Comparison of ENCODE assay signal across 27 cellular contexts in the genomic region with DNA sequence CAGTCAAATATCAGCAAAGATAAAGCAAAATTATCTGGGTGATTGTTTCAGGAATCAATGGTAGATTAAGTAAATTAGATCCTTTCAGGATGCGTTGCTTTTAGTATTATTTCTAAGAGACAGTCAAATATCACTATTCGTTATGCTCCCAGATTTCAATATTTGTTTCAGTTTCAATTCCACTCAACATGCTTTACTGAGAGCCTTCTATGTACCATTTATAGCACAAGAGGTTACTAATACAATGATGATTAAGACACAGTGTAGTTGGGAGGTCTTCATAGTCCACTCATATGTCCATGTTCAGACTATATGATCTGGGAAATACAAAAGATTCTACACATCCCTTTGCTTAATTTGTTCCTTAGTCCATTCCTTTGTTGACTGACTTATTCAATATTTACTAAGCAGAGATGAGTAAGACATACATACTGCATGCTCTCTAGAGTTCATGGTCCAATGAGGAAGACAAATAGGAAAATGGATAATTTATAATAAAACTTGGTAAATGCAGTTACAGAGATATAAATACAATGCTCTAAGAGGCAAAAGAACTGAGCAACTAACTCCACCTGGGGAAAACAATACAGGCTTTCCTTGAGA.
"Had no signal": no experiment of that assay in that cellular context is flagged by ENCODE, and none has a peak within 500 bp of the region (broad histone marks: within the 10 kb centered on the region; RNA-seq: fewer than 3 reads in every experiment).

No MANE protein-coding gene starts in this region.

- H3K27ac ChIP-seq: ascending aorta, KMS-11, Peyer's patch, SJSA1 had no signal

- H3K9me3 ChIP-seq: ascending aorta, Peyer's patch, SJSA1, SK-N-SH had no signal

- H3K4me3 ChIP-seq: ascending aorta, Peyer's patch, SJSA1 had no signal

- FAIRE-seq: TTC549 had no signal

- H3K27me3 ChIP-seq: ascending aorta, Peyer's patch, SJSA1 had no signal

- H3K4me1 ChIP-seq: ascending aorta, Peyer's patch had no signal

- H3K4me2 ChIP-seq: KMS-11, SK-N-SH had no signal

- H3K9ac ChIP-seq: KMS-11, SK-N-SH had no signal

- H3K36me3 ChIP-seq: ascending aorta, Peyer's patch, SJSA1 had no signal

- ATAC-seq: activated CD4-positive, alpha-beta T cell treated with anti-CD3 and anti-CD28 coated beads for 36 hours; activated CD8-positive, alpha-beta T cell treated with anti-CD3 and anti-CD28 coated beads, Interleukin-2, amount 10 ng/mL, durations not matched to agents 7 days and 5 days had no signal

- DNase-seq: activated CD4-positive, alpha-beta T cell treated with anti-CD3 and anti-CD28 coated beads for 36 hours; activated CD4-positive, alpha-beta T cell treated with anti-CD3 and anti-CD28 coated beads, Interleukin-2, amount 10 ng/mL, durations not matched to agents 7 days and 5 days; activated CD4-positive, alpha-beta T cell treated with anti-CD3 and anti-CD28 coated beads, Interleukin-2, amount 50 U/mL, for 48 hours; activated CD8-positive, alpha-beta T cell treated with anti-CD3 and anti-CD28 coated beads, Interleukin-2, amount 10 ng/mL, durations not matched to agents 7 days and 5 days; activated gamma-delta T cell; activated naive CD4-positive, alpha-beta T cell treated with Interleukin-2 at 50 U/mL for 16 hours; activated naive CD8-positive, alpha-beta T cell treated with anti-CD3 and anti-CD28 coated beads, Interleukin-2, amount 10 ng/mL, durations not matched to agents 7 days and 5 days; activated T-cell treated with anti-CD3 and anti-CD28 coated beads, Interleukin-2, amount 50 U/mL, for 24 hours; amygdala; cerebellar nuclear complex; NCI-H1105; NCI-H1417 treated with DMSO at 0.1 percent for 48 hours; NCI-H187 treated with DMSO at 0.1 percent for 48 hours; NCI-H2081 treated with DMSO at 0.1 percent for 48 hours; NCI-H226; NCI-H446 treated with DMSO at 0.1 percent for 48 hours; NCI-H524; NCI-H69; NCI-H82; Peyer's patch; RPMI8226; SHP77 treated with DMSO at 0.1 percent for 48 hours; SK-N-SH had no signal
